In genomic region chr16:68085259-68086071, GRCh38 we compare ENCODE assay signal across 8 cellular contexts. TPM values are rescaled to one million over a fixed set of nuclear protein-coding genes. Genes with fewer than 3 reads are reported as not detected.
A peak's percentile ranks its signal among the peaks of the same experiment; 100 is the strongest.
DNase-seq lines count a peak whose midpoint lies in the region; ATAC-seq, FAIRE-seq and TF ChIP-seq lines count a peak whose summit lies in the region.

Gene NFATC3 (plus strand): TSS chr16:68085370. CDS start chr16:68085682, 312 bp downstream.

- H3K27me3 ChIP-seq in pancreas (no peaks in the 10 kb centered on the region), thymus (ENCODE audit: control insufficient read depth, insufficient read depth) (no peaks in the 10 kb centered on the region)

- no peak for FAIRE-seq in pancreas (lab: Jason Lieb, UNC)

- peaks cover 13 to 31% (median 27%) of the 10 kb centered on the region in 3 donors for H3K4me1 ChIP-seq in pancreas
- peaks cover 29% of the 10 kb centered on the region for H3K4me1 ChIP-seq in thymus (ENCODE audit: control insufficient read depth, insufficient read depth, low read length)

- ATAC-seq in GM21825 (IDR thresholded peaks at IDR 0.05; ENCODE audit: unreplicated experiment) (peak; percentile 54), pancreas (peak; percentile 89 to 95 (median 94))

- no peaks in the 10 kb centered on the region for H3K9me3 ChIP-seq in pancreas
- H3K9me3 ChIP-seq in thymus (ENCODE audit: control insufficient read depth), result no peaks in the 10 kb centered on the region

- H3K4me3 Mint-ChIP-seq in activated naive CD8-positive, alpha-beta T cell, result peak within 1 kb of the TSS; percentile 94
- peak within 1 kb of the TSS; percentile 99 for H3K4me3 Mint-ChIP-seq in glutamatergic neuron (ENCODE audit: unreplicated experiment)

- peak within 1 kb of the TSS; percentile 92 for H3K27ac Mint-ChIP-seq in activated naive CD8-positive, alpha-beta T cell
- H3K27ac Mint-ChIP-seq in glutamatergic neuron (ENCODE audit: unreplicated experiment), result peak within 1 kb of the TSS; percentile 97

- peaks cover 71% of the 10 kb centered on the region for H3K4me1 Mint-ChIP-seq in activated naive CD8-positive, alpha-beta T cell (ENCODE audit: low read depth)
- H3K4me1 Mint-ChIP-seq in glutamatergic neuron (ENCODE audit: low read depth, unreplicated experiment), result peaks cover 23% of the 10 kb centered on the region

- WGBS in pancreas, 2 donors, result 0 to 1% methylated on average over 84 to 104 of the region's 104 CpGs
- under 1% methylated on average over 104 of the region's 104 CpGs for WGBS in thymus

- no peak for TF ChIP-seq CTCF in glutamatergic neuron (IDR thresholded peaks at IDR 0.05; ENCODE audit: partially characterized antibody, unreplicated experiment)
- TF ChIP-seq CTCF in pancreas (IDR thresholded peaks at IDR 0.05), result no peak

- no peaks in the 10 kb centered on the region for H3K36me3 ChIP-seq in pancreas
- H3K36me3 ChIP-seq in thymus (ENCODE audit: control insufficient read depth, insufficient read depth), result no peaks in the 10 kb centered on the region

- DNase-seq in GDM1 (lab: John Stamatoyannopoulos, UW), result peak; percentile 86
- DNase-seq in Kasumi-1 (lab: John Stamatoyannopoulos, UW), result peak; percentile 61 to 92
- peak; percentile 82 for DNase-seq in SKM-1 (lab: John Stamatoyannopoulos, UW; ENCODE audit: unreplicated experiment)
- peak; percentile 99 for DNase-seq in glutamatergic neuron
- DNase-seq in pancreas, result peak; percentile 98 to 99 (median 99)

- peaks cover 2% of the 10 kb centered on the region for H3K36me3 Mint-ChIP-seq in activated naive CD8-positive, alpha-beta T cell
- H3K36me3 Mint-ChIP-seq in glutamatergic neuron (ENCODE audit: unreplicated experiment), result no peaks in the 10 kb centered on the region

- H3K27me3 Mint-ChIP-seq in activated naive CD8-positive, alpha-beta T cell, result no peaks in the 10 kb centered on the region
- peaks cover 13% of the 10 kb centered on the region for H3K27me3 Mint-ChIP-seq in glutamatergic neuron (ENCODE audit: unreplicated experiment)

- intact Hi-C loops in pancreas (cut with DNase I), result loop anchor here in 2 of 3 donors (10.0 kb wide), 2 partner anchors 139 to 149 kb away; partner anchors contain the start of gene ESRP2 (in 1 of the 2)

- H3K4me3 ChIP-seq in pancreas (peak within 1 kb of the TSS; percentile 73 to 89 (median 81)), thymus (ENCODE audit: low read length) (peak within 1 kb of the TSS; percentile 64)

- H3K9me3 Mint-ChIP-seq in activated naive CD8-positive, alpha-beta T cell (ENCODE audit: low read depth), result no peaks in the 10 kb centered on the region
- H3K9me3 Mint-ChIP-seq in glutamatergic neuron (ENCODE audit: unreplicated experiment), result peaks cover 12% of the 10 kb centered on the region

- H3K27ac ChIP-seq in pancreas (peak within 1 kb of the TSS; percentile 84 to 93 (median 90)), thymus (ENCODE audit: low read depth) (peak within 1 kb of the TSS; percentile 98)

RNA-seq across cellular contexts. Expression of gene NFATC3, which starts in this region (rescaled TPM):
- 33.1 TPM for total RNA-seq in glutamatergic neuron (ENCODE audit: unreplicated experiment)
- total RNA-seq in pancreas, result 10 to 100 TPM in 5 of 6 donors, 1 to 10 TPM in 1; 9.5 to 19.3 (median 13.5) TPM
- polyA plus RNA-seq in pancreas, result 1 to 10 TPM; 3.8 to 4.5 TPM
- polyA plus RNA-seq in thymus, result 37.4 TPM

Comparison
In these comparisons a context has a peak if more than half of its experiments do, and no peak if none do; other contexts are left out.
1. Peak in every context shown above with its lines: DNase-seq, ATAC-seq, H3K4me3 ChIP-seq and H3K27ac ChIP-seq.